Comparison of ENCODE assay signal across 9 cellular contexts in genomic region chr11:32173435-32173834, GRCh38.
DNase-seq lines count a peak whose midpoint lies in the region; ATAC-seq and TF ChIP-seq lines count a peak whose summit lies in the region.
"Had no signal": no experiment of that assay in that cellular context is flagged by ENCODE, and none has a peak within 500 bp of the region (broad histone marks: within the 10 kb centered on the region; RNA-seq: fewer than 3 reads in every experiment).

No MANE protein-coding gene starts in this region.

- no peaks in the 10 kb centered on the region for H3K36me3 ChIP-seq in hepatocyte (replicated peaks; ENCODE audit: insufficient read depth, low read depth)
- H3K36me3 ChIP-seq: BLaER1 treated with 17β-estradiol and CSF1 and Interleukin-3, amounts not matched to agents 10 nM and 100 nM had no signal

- in situ Hi-C loops in astrocyte of the cerebellum (cut with HindIII; ENCODE audit: low sequenced_read_pairs) = no loop called here

- no peaks in the 10 kb centered on the region for H3K4me1 ChIP-seq in hepatocyte (ENCODE audit: insufficient read depth)

- no peaks in the 10 kb centered on the region for H3K79me2 ChIP-seq in hepatocyte

- peaks cover 8% of the 10 kb centered on the region for H3K27me3 ChIP-seq in hepatocyte
- H3K27me3 ChIP-seq: BLaER1 treated with 17β-estradiol and CSF1 and Interleukin-3, amounts not matched to agents 10 nM and 100 nM had no signal

- H4K20me1 ChIP-seq in hepatocyte (ENCODE audit: insufficient read depth, poor library complexity, severe bottlenecking) = no peaks in the 10 kb centered on the region
- H4K20me1 ChIP-seq: BLaER1 treated with 17β-estradiol and CSF1 and Interleukin-3, amounts not matched to agents 10 nM and 100 nM had no signal

- H3K27ac ChIP-seq in hepatocyte = no peak overlapping the region
- H3K27ac ChIP-seq: BLaER1 treated with 17β-estradiol and CSF1 and Interleukin-3, amounts not matched to agents 10 nM and 100 nM had no signal

- no peaks in the 10 kb centered on the region for H3K9me2 ChIP-seq in hepatocyte (replicated peaks; ENCODE audit: insufficient read depth)

- peak overlapping the region; percentile 63 for H3K4me2 ChIP-seq in hepatocyte
- H3K4me2 ChIP-seq: BLaER1 treated with 17β-estradiol and CSF1 and Interleukin-3, amounts not matched to agents 10 nM and 100 nM had no signal

- intact Hi-C loops in sciatic nerve (cut with DNase I) = loop anchor here (10.0 kb wide), 1 partner anchor 939 kb away; no protein-coding TSS in a partner anchor

- TF ChIP-seq CTCF in astrocyte of the cerebellum (IDR thresholded peaks at IDR 0.05; ENCODE audit: low read depth, low read length, missing control alignments) = peak; percentile 78
- TF ChIP-seq CTCF in hepatocyte (IDR thresholded peaks at IDR 0.05; ENCODE audit: poor library complexity) = peak; percentile 62

- 10% methylated on average over 4 of the region's 4 CpGs for WGBS in hepatocyte (ENCODE audit: low lambda C conversion rate, missing lambda C conversion rate)

- DNase-seq in NCI-H2107 treated with DMSO at 0.1 percent for 48 hours (lab: John Stamatoyannopoulos, UW; ENCODE audit: unreplicated experiment) = peak; percentile 41
- DNase-seq in NCI-H2107 (lab: John Stamatoyannopoulos, UW) = no peak
- DNase-seq in NCI-H446 (lab: John Stamatoyannopoulos, UW) = peak; percentile 81 to 84
- peak; percentile 52 for DNase-seq in astrocyte of the cerebellum (ENCODE audit: low read depth)
- DNase-seq in hepatocyte (ENCODE audit: low spot score) = peak; percentile 80
- DNase-seq in sciatic nerve (ENCODE audit: low spot score) = peak; percentile 72
- DNase-seq in NCI-H1930 (lab: John Stamatoyannopoulos, UW) = no peak

- H3K4me3 ChIP-seq in astrocyte of the cerebellum (ENCODE audit: low read depth, low read length) (peak overlapping the region; percentile 36), hepatocyte (no peak overlapping the region)
- H3K4me3 ChIP-seq: BLaER1 treated with 17β-estradiol and CSF1 and Interleukin-3, amounts not matched to agents 10 nM and 100 nM had no signal

- H3K9me3 ChIP-seq in hepatocyte (ENCODE audit: low read depth) = no peaks in the 10 kb centered on the region
- H3K9me3 ChIP-seq: BLaER1 treated with 17β-estradiol and CSF1 and Interleukin-3, amounts not matched to agents 10 nM and 100 nM had no signal

- H2AFZ ChIP-seq in hepatocyte = peak overlapping the region; percentile 17

- ATAC-seq in HG02678 (IDR thresholded peaks at IDR 0.05; ENCODE audit: unreplicated experiment) (peak; percentile 50), sciatic nerve (peak; percentile 78)

Comparison
In these comparisons a context has a peak if more than half of its experiments do, and no peak if none do; other contexts are left out.
1. DNase-seq: peak in NCI-H2107 treated with DMSO at 0.1 percent for 48 hours (single experiment), NCI-H446 (2 of 2), astrocyte of the cerebellum (single experiment), hepatocyte (single experiment) and sciatic nerve (single experiment); none in NCI-H2107 (single experiment) and NCI-H1930 (0 of 2).